In the genomic region with DNA sequence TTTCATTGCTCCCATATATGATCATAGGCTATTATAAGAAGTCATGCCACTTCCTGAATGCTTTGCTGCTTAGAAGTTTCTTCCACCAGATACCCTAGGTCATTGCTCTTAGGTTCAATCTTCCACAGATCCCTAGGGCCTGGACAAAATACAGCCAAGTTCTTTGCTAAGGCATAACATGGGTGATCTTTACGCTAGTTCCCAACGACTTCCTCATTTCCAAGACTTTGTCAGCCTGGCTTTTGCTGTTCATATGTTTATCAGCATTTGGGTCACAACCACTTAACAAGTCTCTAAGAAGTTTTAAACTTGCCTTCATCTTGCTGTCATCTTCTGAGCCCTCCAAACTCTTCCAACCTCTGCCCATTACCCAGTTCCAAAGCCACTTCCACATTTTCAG, we compare ENCODE assay signal across 35 cellular contexts. TPM values are rescaled to one million over a fixed set of nuclear protein-coding genes. Genes with fewer than 3 reads are reported as not detected.
"Had no signal": no experiment of that assay in that cellular context is flagged by ENCODE, and none has a peak within 500 bp of the region (broad histone marks: within the 10 kb centered on the region; RNA-seq: fewer than 3 reads in every experiment).

No MANE protein-coding gene starts in this region.

- H3K27ac Mint-ChIP-seq: activated CD4-positive, alpha-beta memory T cell treated with anti-CD3 and anti-CD28 coated beads for 36 hours; activated CD4-positive, alpha-beta T cell treated with anti-CD3 and anti-CD28 coated beads for 36 hours; activated CD4-positive, alpha-beta T cell treated with anti-CD3 and anti-CD28 coated beads, Interleukin-2, amount 10 ng/mL, durations not matched to agents 24 days and 14 days; activated naive CD8-positive, alpha-beta T cell; activated T-cell treated with anti-CD3 and anti-CD28 coated beads, Interleukin-2, amount 50 U/mL, for 24 hours; activated T-cell treated with anti-CD3 and anti-CD28 coated beads, Interleukin-2, amount 50 U/mL, for 72 hours; activated T-helper 17 cell treated with anti-CD3 and anti-CD28 coated beads, Interleukin-2, amount 50 U/mL, for 72 hours; dendritic cell treated with granulocyte-macrophage colony-stimulating factor and Interleukin-4, amounts not matched to agents 40 ng/mL and 50 ng/mL, for 4 days; endodermal cell; T-helper 17 cell; T-helper 2 cell treated with Interferon-gamma antibody and Interleukin-4, amounts not matched to agents 5 μg/mL and 100 μg/mL, for 36 hours had no signal

- H3K36me3 ChIP-seq: brain microvascular endothelial cell, esophagus muscularis mucosa, gastrocnemius medialis had no signal

- ATAC-seq: activated CD4-positive, alpha-beta T cell treated with anti-CD3 and anti-CD28 coated beads for 36 hours; activated T-cell treated with anti-CD3 and anti-CD28 coated beads, Interleukin-2, amount 50 U/mL, for 72 hours; activated T-helper 17 cell treated with anti-CD3 and anti-CD28 coated beads, Interleukin-2, amount 50 U/mL, for 72 hours; foreskin keratinocyte; gastrocnemius medialis; T-helper 17 cell had no signal

- H3K9me3 Mint-ChIP-seq: dendritic cell treated with granulocyte-macrophage colony-stimulating factor and Interleukin-4, amounts not matched to agents 40 ng/mL and 50 ng/mL, for 4 days had no signal

- H3K27ac ChIP-seq: brain microvascular endothelial cell, coronary artery, dorsolateral prefrontal cortex, esophagus muscularis mucosa, foreskin keratinocyte, gastrocnemius medialis had no signal

- H3K9me3 ChIP-seq: gastrocnemius medialis had no signal

- H3K4me3 ChIP-seq: coronary artery, dorsolateral prefrontal cortex, esophagus muscularis mucosa, gastrocnemius medialis had no signal

- H3K4me1 Mint-ChIP-seq: activated CD4-positive, alpha-beta T cell treated with anti-CD3 and anti-CD28 coated beads for 36 hours; activated CD4-positive, alpha-beta T cell treated with anti-CD3 and anti-CD28 coated beads, Interleukin-2, amount 10 ng/mL, durations not matched to agents 24 days and 14 days; activated T-helper 17 cell treated with anti-CD3 and anti-CD28 coated beads, Interleukin-2, amount 50 U/mL, for 72 hours; central memory CD8-positive, alpha-beta T cell; endodermal cell; T-helper 17 cell had no signal

- H3K4me3 Mint-ChIP-seq: activated CD4-positive, alpha-beta memory T cell treated with anti-CD3 and anti-CD28 coated beads for 36 hours; activated CD4-positive, alpha-beta T cell treated with anti-CD3 and anti-CD28 coated beads for 36 hours; activated CD4-positive, alpha-beta T cell treated with anti-CD3 and anti-CD28 coated beads, Interleukin-2, amount 10 ng/mL, durations not matched to agents 24 days and 14 days; activated naive CD8-positive, alpha-beta T cell; activated T-cell treated with anti-CD3 and anti-CD28 coated beads, Interleukin-2, amount 50 U/mL, for 24 hours; activated T-cell treated with anti-CD3 and anti-CD28 coated beads, Interleukin-2, amount 50 U/mL, for 72 hours; activated T-helper 17 cell treated with anti-CD3 and anti-CD28 coated beads, Interleukin-2, amount 50 U/mL, for 72 hours; central memory CD8-positive, alpha-beta T cell; dendritic cell treated with granulocyte-macrophage colony-stimulating factor and Interleukin-4, amounts not matched to agents 40 ng/mL and 50 ng/mL, for 4 days; endodermal cell; T-helper 17 cell; T-helper 2 cell treated with Interferon-gamma antibody and Interleukin-4, amounts not matched to agents 5 μg/mL and 100 μg/mL, for 36 hours had no signal

- DNase-seq: activated CD4-positive, alpha-beta memory T cell treated with anti-CD3 and anti-CD28 coated beads for 36 hours; activated CD4-positive, alpha-beta T cell treated with anti-CD3 and anti-CD28 coated beads for 36 hours; activated CD4-positive, alpha-beta T cell treated with anti-CD3 and anti-CD28 coated beads, Interleukin-2, amount 10 ng/mL, durations not matched to agents 24 days and 14 days; activated CD4-positive, CD25-positive, alpha-beta regulatory T cell; activated CD4-positive, CD25-positive, alpha-beta regulatory T cell treated with anti-CD3 and anti-CD28 coated beads, Interleukin-2, amount 50 U/mL, for 72 hours; activated effector memory CD4-positive, alpha-beta T cell treated with Interleukin-2 at 50 U/mL for 16 hours; activated gamma-delta T cell treated with Interleukin-2 at 50 U/mL for 16 hours; activated naive CD4-positive, alpha-beta T cell treated with anti-CD3 and anti-CD28 coated beads, Interleukin-2, amount 50 U/mL, for 16 hours; activated naive CD4-positive, alpha-beta T cell treated with Interleukin-2 at 50 U/mL for 16 hours; activated T-cell treated with anti-CD3 and anti-CD28 coated beads for 4 hours; activated T-cell treated with anti-CD3 and anti-CD28 coated beads, Interleukin-2, amount 50 U/mL, for 24 hours; activated T-cell treated with anti-CD3 and anti-CD28 coated beads, Interleukin-2, amount 50 U/mL, for 72 hours; amniotic stem cell; anterior cingulate cortex; brain microvascular endothelial cell; dorsolateral prefrontal cortex; effector memory CD4-positive, alpha-beta T cell; endodermal cell; erythroblast; foreskin keratinocyte; gastrocnemius medialis; T-helper 1 cell; T-helper 17 cell; T1000 had no signal

- H3K27me3 ChIP-seq: brain microvascular endothelial cell had no signal

- H3K4me1 ChIP-seq: esophagus muscularis mucosa, foreskin keratinocyte, gastrocnemius medialis had no signal

RNA-seq across cellular contexts. Expression of a gene that starts 20.1 kb away (rescaled TPM):
- total RNA-seq: activated CD4-positive, alpha-beta memory T cell treated with anti-CD3 and anti-CD28 coated beads for 36 hours; activated T-helper 17 cell treated with anti-CD3 and anti-CD28 coated beads, Interleukin-2, amount 50 U/mL, for 72 hours; bronchial epithelial cell; cardiac septum; gastrocnemius medialis; T-helper 17 cell had no signal

RNA-seq across cellular contexts. Expression of a gene that starts 46.2 kb away (rescaled TPM):
- total RNA-seq: astrocyte, bronchial epithelial cell, cerebellum, esophagus muscularis mucosa, gastrocnemius medialis had no signal
